In the genomic region with DNA sequence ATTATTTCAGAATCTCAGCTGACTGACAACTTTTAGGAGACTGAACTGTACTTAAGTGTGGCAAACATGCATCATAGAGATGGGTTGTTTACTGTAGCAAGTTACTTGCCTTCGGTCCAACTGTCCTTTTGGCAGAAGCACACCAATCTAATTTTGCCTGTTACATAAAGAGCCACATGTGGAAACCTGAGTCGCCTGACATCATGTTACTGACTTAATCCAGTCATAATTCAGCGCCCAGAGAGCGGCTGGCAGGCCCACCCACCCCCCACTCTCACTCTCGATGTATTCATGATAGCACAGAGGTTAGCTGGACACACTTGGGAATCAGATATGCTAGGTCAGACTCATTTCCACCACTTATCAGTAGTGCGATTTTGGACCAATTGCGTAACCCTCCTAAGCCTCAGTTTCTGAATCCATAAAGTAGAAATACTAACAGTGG, we compare ENCODE assay signal across 1 cellular context.
TF ChIP-seq lines count a peak whose summit lies in the region.

No MANE protein-coding gene starts in this region.

TF ChIP-seq in HepG2, 621 proteins besides CTCF, POLR2A, EP300 and RAD21 (continued from another document and continues in another):
- no peak for TF ChIP-seq GMEB1 (CRISPR knock-in tag; IDR thresholded peaks at IDR 0.05; ENCODE audit: borderline replicate concordance)
- no peak for TF ChIP-seq ZNF616 (CRISPR knock-in tag; IDR thresholded peaks at IDR 0.05; ENCODE audit: low read depth)
- peak; percentile 84 for TF ChIP-seq SIX4 (CRISPR knock-in tag; IDR thresholded peaks at IDR 0.05)
- TF ChIP-seq, protein P1, sequence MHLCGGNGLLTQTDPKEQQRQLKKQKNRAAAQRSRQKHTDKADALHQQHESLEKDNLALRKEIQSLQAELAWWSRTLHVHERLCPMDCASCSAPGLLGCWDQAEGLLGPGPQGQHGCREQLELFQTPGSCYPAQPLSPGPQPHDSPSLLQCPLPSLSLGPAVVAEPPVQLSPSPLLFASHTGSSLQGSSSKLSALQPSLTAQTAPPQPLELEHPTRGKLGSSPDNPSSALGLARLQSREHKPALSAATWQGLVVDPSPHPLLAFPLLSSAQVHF (CRISPR knock-in tag; IDR thresholded peaks at IDR 0.05) = no peak
- no peak for TF ChIP-seq IRX3 (CRISPR knock-in tag; IDR thresholded peaks at IDR 0.05; ENCODE audit: borderline replicate concordance, low read depth)
- TF ChIP-seq, protein P2, sequence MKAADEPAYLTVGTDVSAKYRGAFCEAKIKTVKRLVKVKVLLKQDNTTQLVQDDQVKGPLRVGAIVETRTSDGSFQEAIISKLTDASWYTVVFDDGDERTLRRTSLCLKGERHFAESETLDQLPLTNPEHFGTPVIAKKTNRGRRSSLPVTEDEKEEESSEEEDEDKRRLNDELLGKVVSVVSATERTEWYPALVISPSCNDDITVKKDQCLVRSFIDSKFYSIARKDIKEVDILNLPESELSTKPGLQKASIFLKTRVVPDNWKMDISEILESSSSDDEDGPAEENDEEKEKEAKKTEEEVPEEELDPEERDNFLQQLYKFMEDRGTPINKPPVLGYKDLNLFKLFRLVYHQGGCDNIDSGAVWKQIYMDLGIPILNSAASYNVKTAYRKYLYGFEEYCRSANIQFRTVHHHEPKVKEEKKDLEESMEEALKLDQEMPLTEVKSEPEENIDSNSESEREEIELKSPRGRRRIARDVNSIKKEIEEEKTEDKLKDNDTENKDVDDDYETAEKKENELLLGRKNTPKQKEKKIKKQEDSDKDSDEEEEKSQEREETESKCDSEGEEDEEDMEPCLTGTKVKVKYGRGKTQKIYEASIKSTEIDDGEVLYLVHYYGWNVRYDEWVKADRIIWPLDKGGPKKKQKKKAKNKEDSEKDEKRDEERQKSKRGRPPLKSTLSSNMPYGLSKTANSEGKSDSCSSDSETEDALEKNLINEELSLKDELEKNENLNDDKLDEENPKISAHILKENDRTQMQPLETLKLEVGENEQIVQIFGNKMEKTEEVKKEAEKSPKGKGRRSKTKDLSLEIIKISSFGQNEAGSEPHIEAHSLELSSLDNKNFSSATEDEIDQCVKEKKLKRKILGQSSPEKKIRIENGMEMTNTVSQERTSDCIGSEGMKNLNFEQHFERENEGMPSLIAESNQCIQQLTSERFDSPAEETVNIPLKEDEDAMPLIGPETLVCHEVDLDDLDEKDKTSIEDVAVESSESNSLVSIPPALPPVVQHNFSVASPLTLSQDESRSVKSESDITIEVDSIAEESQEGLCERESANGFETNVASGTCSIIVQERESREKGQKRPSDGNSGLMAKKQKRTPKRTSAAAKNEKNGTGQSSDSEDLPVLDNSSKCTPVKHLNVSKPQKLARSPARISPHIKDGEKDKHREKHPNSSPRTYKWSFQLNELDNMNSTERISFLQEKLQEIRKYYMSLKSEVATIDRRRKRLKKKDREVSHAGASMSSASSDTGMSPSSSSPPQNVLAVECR (CRISPR knock-in tag; IDR thresholded peaks at IDR 0.05; ENCODE audit: borderline replicate concordance) = no peak
- peak; percentile 37; the same call in 1 of the 2 replicates for TF ChIP-seq TAF1 (CRISPR knock-in tag; IDR thresholded peaks at IDR 0.05)
- no peak for TF ChIP-seq ZNF33A (CRISPR knock-in tag; IDR thresholded peaks at IDR 0.05; ENCODE audit: borderline replicate concordance)
- no peak for TF ChIP-seq ZSCAN21 (CRISPR knock-in tag; IDR thresholded peaks at IDR 0.05; ENCODE audit: borderline replicate concordance)
- TF ChIP-seq, protein P3, sequence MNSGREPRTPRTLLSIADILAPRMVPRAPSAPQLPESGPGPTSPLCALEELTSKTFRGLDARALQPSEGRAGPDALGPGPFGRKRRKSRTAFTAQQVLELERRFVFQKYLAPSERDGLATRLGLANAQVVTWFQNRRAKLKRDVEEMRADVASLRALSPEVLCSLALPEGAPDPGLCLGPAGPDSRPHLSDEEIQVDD (CRISPR knock-in tag; IDR thresholded peaks at IDR 0.05; ENCODE audit: borderline replicate concordance) = no peak
- TF ChIP-seq MED8 (CRISPR knock-in tag; IDR thresholded peaks at IDR 0.05; ENCODE audit: insufficient replicate concordance) = no peak
- TF ChIP-seq RNF2 (conservative IDR thresholded peaks at IDR 0.05; ENCODE audit: low read depth) = no peak
- peak; percentile 27; the same call in 1 of the 2 replicates for TF ChIP-seq AHDC1 (CRISPR knock-in tag; IDR thresholded peaks at IDR 0.05; ENCODE audit: borderline replicate concordance)
- TF ChIP-seq GLI4 (CRISPR knock-in tag; IDR thresholded peaks at IDR 0.05; ENCODE audit: borderline replicate concordance) = no peak
- no peak for TF ChIP-seq FOXC1 (CRISPR knock-in tag; IDR thresholded peaks at IDR 0.05; ENCODE audit: borderline replicate concordance)
- TF ChIP-seq, protein P4, sequence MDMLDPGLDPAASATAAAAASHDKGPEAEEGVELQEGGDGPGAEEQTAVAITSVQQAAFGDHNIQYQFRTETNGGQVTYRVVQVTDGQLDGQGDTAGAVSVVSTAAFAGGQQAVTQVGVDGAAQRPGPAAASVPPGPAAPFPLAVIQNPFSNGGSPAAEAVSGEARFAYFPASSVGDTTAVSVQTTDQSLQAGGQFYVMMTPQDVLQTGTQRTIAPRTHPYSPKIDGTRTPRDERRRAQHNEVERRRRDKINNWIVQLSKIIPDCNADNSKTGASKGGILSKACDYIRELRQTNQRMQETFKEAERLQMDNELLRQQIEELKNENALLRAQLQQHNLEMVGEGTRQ (IDR thresholded peaks at IDR 0.05; ENCODE audit: low read depth, low read length) = no peak
- TF ChIP-seq, protein P4 (CRISPR knock-in tag; IDR thresholded peaks at IDR 0.05; ENCODE audit: borderline replicate concordance) = no peak
- TF ChIP-seq ZNF841 (CRISPR knock-in tag; IDR thresholded peaks at IDR 0.05; ENCODE audit: borderline replicate concordance) = no peak
- no peak for TF ChIP-seq ZNF552 (CRISPR knock-in tag; IDR thresholded peaks at IDR 0.05; ENCODE audit: borderline replicate concordance)
- TF ChIP-seq MAFG (CRISPR knock-in tag; IDR thresholded peaks at IDR 0.05) = no peak
- TF ChIP-seq HNRNPH1 (optimal IDR thresholded peaks at IDR 0.05; ENCODE audit: low read depth, low read length) = no peak
- TF ChIP-seq BCL6 (CRISPR knock-in tag; IDR thresholded peaks at IDR 0.05) = peak; percentile 28; the same call in 1 of the 2 replicates
- no peak for TF ChIP-seq EEA1 (CRISPR knock-in tag; IDR thresholded peaks at IDR 0.05; ENCODE audit: borderline replicate concordance)
- TF ChIP-seq SMAD1 (CRISPR knock-in tag; IDR thresholded peaks at IDR 0.05; ENCODE audit: borderline replicate concordance, low read depth) = no peak
- no peak for TF ChIP-seq FOXA1 (IDR thresholded peaks at IDR 0.05)
- peak; percentile 32; the same call in 1 of the 2 replicates for TF ChIP-seq FOXA1 (CRISPR knock-in tag; IDR thresholded peaks at IDR 0.05)
- TF ChIP-seq, protein P5, sequence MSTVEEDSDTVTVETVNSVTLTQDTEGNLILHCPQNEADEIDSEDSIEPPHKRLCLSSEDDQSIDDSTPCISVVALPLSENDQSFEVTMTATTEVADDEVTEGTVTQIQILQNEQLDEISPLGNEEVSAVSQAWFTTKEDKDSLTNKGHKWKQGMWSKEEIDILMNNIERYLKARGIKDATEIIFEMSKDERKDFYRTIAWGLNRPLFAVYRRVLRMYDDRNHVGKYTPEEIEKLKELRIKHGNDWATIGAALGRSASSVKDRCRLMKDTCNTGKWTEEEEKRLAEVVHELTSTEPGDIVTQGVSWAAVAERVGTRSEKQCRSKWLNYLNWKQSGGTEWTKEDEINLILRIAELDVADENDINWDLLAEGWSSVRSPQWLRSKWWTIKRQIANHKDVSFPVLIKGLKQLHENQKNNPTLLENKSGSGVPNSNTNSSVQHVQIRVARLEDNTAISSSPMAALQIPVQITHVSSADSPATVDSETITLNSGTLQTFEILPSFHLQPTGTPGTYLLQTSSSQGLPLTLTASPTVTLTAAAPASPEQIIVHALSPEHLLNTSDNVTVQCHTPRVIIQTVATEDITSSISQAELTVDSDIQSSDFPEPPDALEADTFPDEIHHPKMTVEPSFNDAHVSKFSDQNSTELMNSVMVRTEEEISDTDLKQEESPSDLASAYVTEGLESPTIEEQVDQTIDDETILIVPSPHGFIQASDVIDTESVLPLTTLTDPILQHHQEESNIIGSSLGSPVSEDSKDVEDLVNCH (CRISPR knock-in tag; IDR thresholded peaks at IDR 0.05) = no peak
- TF ChIP-seq, protein P6, sequence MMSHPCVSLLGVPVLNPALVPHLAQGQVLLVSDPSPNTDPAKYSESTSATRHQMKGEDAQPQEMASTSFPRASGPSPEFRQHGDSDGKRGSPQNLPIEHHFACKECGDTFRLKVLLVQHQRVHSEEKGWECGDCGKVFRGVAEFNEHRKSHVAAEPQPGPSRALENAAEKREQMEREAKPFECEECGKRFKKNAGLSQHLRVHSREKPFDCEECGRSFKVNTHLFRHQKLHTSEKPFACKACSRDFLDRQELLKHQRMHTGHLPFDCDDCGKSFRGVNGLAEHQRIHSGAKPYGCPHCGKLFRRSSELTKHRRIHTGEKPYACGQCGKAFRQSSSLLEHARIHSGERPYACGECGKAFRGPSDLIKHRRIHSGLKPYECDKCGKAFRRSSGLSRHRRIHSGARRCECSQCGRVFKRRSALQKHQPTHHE (CRISPR knock-in tag; IDR thresholded peaks at IDR 0.05; ENCODE audit: borderline replicate concordance) = no peak
- TF ChIP-seq RBFOX2 (IDR thresholded peaks at IDR 0.05; ENCODE audit: low read depth, low read length) = peak; percentile 10; the same call in 1 of the 2 replicates
- no peak for TF ChIP-seq ZGPAT (CRISPR knock-in tag; IDR thresholded peaks at IDR 0.05)
- no peak for TF ChIP-seq SMAD3 (CRISPR knock-in tag; IDR thresholded peaks at IDR 0.05)
- peak; percentile 75 for TF ChIP-seq ZNF629 (CRISPR knock-in tag; conservative IDR thresholded peaks at IDR 0.05)
- 0 out of 2 replicates have a peak, but pooled peaks have one; percentile 18 for TF ChIP-seq KLF11 (CRISPR knock-in tag; IDR thresholded peaks at IDR 0.05)
- TF ChIP-seq SALL2 (CRISPR knock-in tag; IDR thresholded peaks at IDR 0.05) = no peak
- no peak for TF ChIP-seq ZNF567 (CRISPR knock-in tag; IDR thresholded peaks at IDR 0.05; ENCODE audit: borderline replicate concordance)
